ENCODE assay signal across 9 cellular contexts in the genomic region with DNA sequence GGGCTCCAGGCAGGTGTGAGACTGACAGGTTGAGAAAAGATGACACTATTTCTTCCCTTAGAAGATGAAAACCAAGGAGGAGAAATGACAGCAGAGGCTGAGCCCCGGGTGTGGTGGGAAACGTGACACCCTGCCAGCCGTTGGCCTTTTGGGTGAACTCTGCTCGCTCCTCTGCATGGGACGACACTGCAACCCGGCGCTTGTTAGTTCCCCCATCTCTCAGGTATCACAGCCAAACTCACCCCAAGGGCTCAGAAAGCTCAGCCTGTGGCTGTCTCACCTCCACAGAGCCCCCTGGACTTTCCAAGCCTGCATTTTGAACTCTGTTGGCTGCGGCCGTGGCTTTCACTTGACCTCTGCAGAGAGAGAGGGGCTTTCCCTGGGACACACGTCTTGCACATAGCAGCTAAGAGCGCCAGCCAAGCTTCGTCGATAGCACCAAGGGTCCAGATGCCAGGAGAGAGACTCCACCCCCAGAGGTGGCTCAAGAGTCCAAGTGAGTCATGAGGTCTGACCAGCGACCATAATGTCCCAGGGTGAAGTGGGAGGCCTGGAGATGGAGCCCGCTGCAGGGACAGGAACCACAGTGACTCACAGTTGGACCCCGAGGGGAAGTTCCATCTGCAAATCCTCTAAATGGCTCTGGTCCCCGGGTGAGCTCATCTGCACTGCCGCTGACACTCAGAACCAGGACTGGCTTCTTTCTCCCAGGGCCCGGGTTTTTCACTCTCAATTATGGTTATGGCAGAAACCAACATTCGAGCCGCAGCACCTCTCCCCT.
A peak's percentile ranks its signal among the peaks of the same experiment; 100 is the strongest.
DNase-seq lines count a peak whose midpoint lies in the region; ATAC-seq and TF ChIP-seq lines count a peak whose summit lies in the region.
"Had no signal": no experiment of that assay in that cellular context is flagged by ENCODE, and none has a peak within 500 bp of the region (broad histone marks: within the 10 kb centered on the region; RNA-seq: fewer than 3 reads in every experiment).

No MANE protein-coding gene starts in this region.

- TF ChIP-seq CTCF in epithelial cell of proximal tubule (conservative IDR thresholded peaks at IDR 0.05; ENCODE audit: low read depth, low read length) (no peak), CD14-positive monocyte (IDR thresholded peaks at IDR 0.05) (no peak)

- peaks cover 0 to 8% (median 2%) of the 10 kb centered on the region in 3 donors for H3K27me3 Mint-ChIP-seq in CD14-positive monocyte (ENCODE audit: low read depth in 3 of 3)

- TF ChIP-seq POLR2A in GM18526 (IDR thresholded peaks at IDR 0.05; ENCODE audit: extremely low read depth, insufficient read length): peak; percentile 28

- DNase-seq in AG08395 (ENCODE audit: low spot score): peak; percentile 95
- DNase-seq in NOMO-1 treated with DMSO at 0.1 percent for 48 hours (lab: John Stamatoyannopoulos, UW; ENCODE audit: unreplicated experiment): peak; percentile 59
- peak; percentile 91 for DNase-seq in epithelial cell of proximal tubule (ENCODE audit: low read depth)
- peak; percentile 42 for DNase-seq in skeletal muscle cell (ENCODE audit: low read depth)
- no peak for DNase-seq in hippocampal formation (lab: John Stamatoyannopoulos, UW)
- DNase-seq in CD14-positive monocyte (ENCODE audit: low spot score): no peak

- H3K4me3 Mint-ChIP-seq in CD14-positive monocyte: no peak overlapping the region

- no peaks in the 10 kb centered on the region for H3K4me1 Mint-ChIP-seq in CD14-positive monocyte

- intact Hi-C loops in CD14-positive monocyte (cut with micrococcal nuclease): no loop called here

- H3K4me3 ChIP-seq in epithelial cell of proximal tubule (ENCODE audit: low read depth, low read length) (peak overlapping the region; percentile 28), skeletal muscle cell (ENCODE audit: low read depth, low read length) (no peak overlapping the region)
- H3K4me3 ChIP-seq: upper lobe of left lung had no signal

- peaks cover 8 to 33% (median 14%) of the 10 kb centered on the region in 7 donors for H3K9me3 Mint-ChIP-seq in CD14-positive monocyte

- peak; percentile 41 for ATAC-seq in HG02840 (IDR thresholded peaks at IDR 0.05; ENCODE audit: low FRiP score, unreplicated experiment)

- no peaks in the 10 kb centered on the region for H3K36me3 Mint-ChIP-seq in CD14-positive monocyte

- no peak overlapping the region for H3K27ac Mint-ChIP-seq in CD14-positive monocyte

Comparison
In these comparisons a context has a peak if more than half of its experiments do, and no peak if none do; other contexts are left out.
1. DNase-seq: peak in AG08395 (single experiment), NOMO-1 treated with DMSO at 0.1 percent for 48 hours (single experiment), epithelial cell of proximal tubule (single experiment) and skeletal muscle cell (single experiment); none in hippocampal formation (0 of 2) and CD14-positive monocyte (single experiment).